18 cellular contexts compared by ENCODE assay signal in genomic region chr20:33611106-33611505, GRCh38. TPM values are rescaled to one million over a fixed set of nuclear protein-coding genes. Genes with fewer than 3 reads are reported as not detected.
DNase-seq lines count a peak whose midpoint lies in the region; ATAC-seq and TF ChIP-seq lines count a peak whose summit lies in the region.
"Had no signal": no experiment of that assay in that cellular context is flagged by ENCODE, and none has a peak within 500 bp of the region (broad histone marks: within the 10 kb centered on the region; RNA-seq: fewer than 3 reads in every experiment).

No MANE protein-coding gene starts in this region.

- intact Hi-C loops in Right ventricle myocardium inferior (cut with DNase I) (no loop called here), left cardiac atrium (cut with DNase I) (no loop called here)

- H3K36me3 Mint-ChIP-seq in IgD-negative memory B cell (peaks cover 11% of the 10 kb centered on the region), memory B cell (peaks cover 17% of the 10 kb centered on the region)

- peaks cover 28 to 34% (median 29%) of the 10 kb centered on the region in 3 donors for H3K4me1 Mint-ChIP-seq in IgD-negative memory B cell
- H3K4me1 Mint-ChIP-seq in memory B cell = peaks cover 17% of the 10 kb centered on the region
- H3K4me1 Mint-ChIP-seq: H9 had no signal

- H3K27ac Mint-ChIP-seq in IgD-negative memory B cell (peak overlapping the region in 2 of 3 donors; percentile 12 to 41), memory B cell (peak overlapping the region; percentile 21)

- peak overlapping the region; percentile 75 for H3K27ac ChIP-seq in VCaP
- H3K27ac ChIP-seq: 22Rv1, BLaER1 had no signal

- no peak for DNase-seq in Right ventricle myocardium inferior (ENCODE audit: missing footprints)
- DNase-seq in left cardiac atrium = no peak
- no peak for DNase-seq in memory B cell (ENCODE audit: low spot score in 2 of 2)
- DNase-seq in activated CD4-positive, alpha-beta T cell treated with anti-CD3 and anti-CD28 coated beads for 4 hours = no peak
- no peak for DNase-seq in NCI-H187 (lab: John Stamatoyannopoulos, UW)
- DNase-seq: Calu3; CD4-positive, CD25-positive, alpha-beta regulatory T cell; DMS153; DMS79 treated with DMSO at 0.1 percent for 48 hours; EL; GDM1; GOT3; H9 had no signal

- H3K4me3 Mint-ChIP-seq in IgD-negative memory B cell = peak overlapping the region in 3 of 4 donors; percentile 0 to 89 (median 51)
- H3K4me3 Mint-ChIP-seq in memory B cell = no peak overlapping the region
- H3K4me3 Mint-ChIP-seq: CD4-positive, CD25-positive, alpha-beta regulatory T cell; H9 had no signal

- H3K9me3 Mint-ChIP-seq in IgD-negative memory B cell (no peaks in the 10 kb centered on the region), memory B cell (no peaks in the 10 kb centered on the region)
- H3K9me3 Mint-ChIP-seq: CD4-positive, CD25-positive, alpha-beta regulatory T cell; H9 had no signal

- no peak for TF ChIP-seq CTCF in VCaP (conservative IDR thresholded peaks at IDR 0.05)

- H3K27me3 Mint-ChIP-seq in IgD-negative memory B cell (no peaks in the 10 kb centered on the region), memory B cell (no peaks in the 10 kb centered on the region)
- H3K27me3 Mint-ChIP-seq: CD4-positive, CD25-positive, alpha-beta regulatory T cell had no signal

- ATAC-seq in Right ventricle myocardium inferior = peak; percentile 50
- no peak for ATAC-seq in left cardiac atrium
- no peak for ATAC-seq in memory B cell (ENCODE audit: low read depth)
- no peak for ATAC-seq in GM18517 (IDR thresholded peaks at IDR 0.05; ENCODE audit: unreplicated experiment)

RNA-seq across cellular contexts. Expression of gene C20orf144, which starts 51.0 kb away (rescaled TPM):
- total RNA-seq in Right ventricle myocardium inferior = not detected
- under 1 TPM in 1 of 2 donors, not detected in 1; 0.29 TPM for total RNA-seq in left cardiac atrium
- polyA plus RNA-seq in IgD-negative memory B cell = not detected
- total RNA-seq: CD4-positive, CD25-positive, alpha-beta regulatory T cell had no signal

RNA-seq across cellular contexts. Expression of gene ACTL10, which starts 55.6 kb away (rescaled TPM):
- 0.19 TPM for total RNA-seq in Right ventricle myocardium inferior
- total RNA-seq in left cardiac atrium = under 1 TPM; 0.47 to 0.81 TPM
- 12.0 TPM for polyA plus RNA-seq in IgD-negative memory B cell
